In genomic region chr16:70693231-70693671, GRCh38 we compare ENCODE assay signal across 9 cellular contexts. TPM values are rescaled to one million over a fixed set of nuclear protein-coding genes. Genes with fewer than 3 reads are reported as not detected.
A peak's percentile ranks its signal among the peaks of the same experiment; 100 is the strongest.
DNase-seq lines count a peak whose midpoint lies in the region; ATAC-seq and TF ChIP-seq lines count a peak whose summit lies in the region.
"Had no signal": no experiment of that assay in that cellular context is flagged by ENCODE, and none has a peak within 500 bp of the region (broad histone marks: within the 10 kb centered on the region; RNA-seq: fewer than 3 reads in every experiment).

No MANE protein-coding gene starts in this region.

- H3K4me1 ChIP-seq in lung (ENCODE audit: control insufficient read depth in 2 of 2, insufficient read depth in 2 of 2, low read length in 2 of 2): peaks cover 29 to 70% of the 10 kb centered on the region in 2 donors

- peak; percentile 69 for DNase-seq in NCI-H1694 (lab: John Stamatoyannopoulos, UW)
- peak; percentile 60 for DNase-seq in cerebellar cortex (ENCODE audit: low spot score)
- no peak for DNase-seq in lung (ENCODE audit: low spot score)
- peak in 1 of 49 donors; percentile 73 for DNase-seq in substantia nigra (lab: John Stamatoyannopoulos, UW)
- DNase-seq in hepatic stellate cell (ENCODE audit: low spot score): no peak
- no peak for DNase-seq in activated effector memory CD4-positive, alpha-beta T cell treated with anti-CD3 and anti-CD28 coated beads, Interleukin-2, amount 50 U/mL, for 16 hours

- H3K27ac ChIP-seq in lung (ENCODE audit: low read depth in 1 of 2, low read length in 1 of 2) (peak overlapping the region; percentile 37 to 89), substantia nigra (ENCODE audit: low read depth, low read length, poor library complexity, severe bottlenecking) (peak overlapping the region; percentile 68)

- TF ChIP-seq CTCF in lung (IDR thresholded peaks at IDR 0.05; ENCODE audit: control extremely low read depth, extremely low read depth): no peak

- H3K36me3 ChIP-seq in lung (ENCODE audit: control insufficient read depth in 2 of 2, insufficient read depth in 2 of 2, low read length in 2 of 2): peaks cover 0 to 2% of the 10 kb centered on the region in 2 donors

- WGBS in lung, 2 donors: 81 to 87% methylated on average over 18 of the region's 18 CpGs

- H3K4me3 ChIP-seq in lung: no peak overlapping the region
- H3K4me3 ChIP-seq: K562 had no signal

- H3K9me3 ChIP-seq in lung (ENCODE audit: control insufficient read depth in 2 of 2, insufficient read depth in 1 of 2, low read length in 1 of 2): no peaks in the 10 kb centered on the region

- ATAC-seq in lung (ENCODE audit: insufficient read depth, low FRiP score) (no peak), GM21825 (IDR thresholded peaks at IDR 0.05; ENCODE audit: unreplicated experiment) (no peak), HG03025 (IDR thresholded peaks at IDR 0.05; ENCODE audit: low FRiP score, unreplicated experiment) (no peak)
- ATAC-seq: K562 had no signal

- no peaks in the 10 kb centered on the region for H3K27me3 ChIP-seq in lung (ENCODE audit: control insufficient read depth, insufficient read depth)

RNA-seq across cellular contexts. Expression of gene MTSS2, which starts 7.4 kb away (rescaled TPM):
- total RNA-seq in lung: 10 to 100 TPM; 72.5 to 91.3 TPM
- 10 to 100 TPM; 40.6 to 74.0 TPM for polyA plus RNA-seq in lung

RNA-seq across cellular contexts. Expression of gene IL34, which starts 46.9 kb away (rescaled TPM):
- total RNA-seq in lung: 10 to 100 TPM; 11.6 to 13.0 TPM
- 1 to 10 TPM; 1.5 to 2.7 TPM for polyA plus RNA-seq in lung

Comparison
In these comparisons a context has a peak if more than half of its experiments do, and no peak if none do; other contexts are left out.
1. DNase-seq: peak in NCI-H1694 (single experiment) and cerebellar cortex (single experiment); none in lung (single experiment), hepatic stellate cell (single experiment) and activated effector memory CD4-positive, alpha-beta T cell treated with anti-CD3 and anti-CD28 coated beads, Interleukin-2, amount 50 U/mL, for 16 hours (single experiment).